In genomic region chr21:45823100-45823681, GRCh38 we compare ENCODE assay signal across 21 cellular contexts.
"Had no signal": no experiment of that assay in that cellular context is flagged by ENCODE, and none has a peak within 500 bp of the region (broad histone marks: within the 10 kb centered on the region; RNA-seq: fewer than 3 reads in every experiment).

No MANE protein-coding gene starts in this region.

- H3K27ac ChIP-seq: brain microvascular endothelial cell, thyroid gland had no signal

- H3K4me3 ChIP-seq: mucosa of descending colon, thyroid gland had no signal

- H3K9me3 Mint-ChIP-seq: activated naive CD4-positive, alpha-beta T cell treated with anti-CD3 and anti-CD28 coated beads, Interleukin-2, amount 50 U/mL, for 72 hours; activated T-helper 17 cell treated with anti-CD3 and anti-CD28 coated beads, Interleukin-2, amount 50 U/mL, for 72 hours; nephron progenitor cell; WTC11 had no signal

- DNase-seq: activated CD4-positive, alpha-beta T cell treated with anti-CD3 and anti-CD28 coated beads for 4 hours; brain microvascular endothelial cell; central memory CD4-positive, alpha-beta T cell; dermis blood vessel endothelial cell; effector memory CD4-positive, alpha-beta T cell; foreskin melanocyte; glutamatergic neuron; hippocampal formation; left ventricle myocardium superior; mesenchymal stem cell; mucosa of descending colon; nephron progenitor cell; stimulated activated CD4-positive, alpha-beta T cell treated with anti-CD3 and anti-CD28 coated beads, Interleukin-4, amount 100 ng/mL, for 1 hour; stimulated activated naive CD8-positive, alpha-beta T cell treated with anti-CD3 and anti-CD28 coated beads, Interleukin-15, Interleukin-2, amounts not matched to agents 100 U/mL and 50 U/mL, for 24 hours; T-helper 1 cell; T-helper 9 cell; thyroid gland had no signal

- H3K27me3 ChIP-seq: brain microvascular endothelial cell, thyroid gland had no signal

- H3K9me3 ChIP-seq: mucosa of descending colon, thyroid gland had no signal

- ATAC-seq: activated naive CD4-positive, alpha-beta T cell treated with anti-CD3 and anti-CD28 coated beads, Interleukin-2, amount 50 U/mL, for 72 hours; activated T-helper 17 cell treated with anti-CD3 and anti-CD28 coated beads, Interleukin-2, amount 50 U/mL, for 72 hours; mucosa of descending colon; sciatic nerve; stimulated activated naive CD8-positive, alpha-beta T cell treated with anti-CD3 and anti-CD28 coated beads, Interleukin-15, Interleukin-2, amounts not matched to agents 100 U/mL and 50 U/mL, for 24 hours had no signal

- H3K27ac Mint-ChIP-seq: activated T-helper 17 cell treated with anti-CD3 and anti-CD28 coated beads, Interleukin-2, amount 50 U/mL, for 72 hours; nephron progenitor cell; WTC11 had no signal

- H3K4me3 Mint-ChIP-seq: activated T-helper 17 cell treated with anti-CD3 and anti-CD28 coated beads, Interleukin-2, amount 50 U/mL, for 72 hours; nephron progenitor cell; WTC11 had no signal

- H3K36me3 Mint-ChIP-seq: WTC11 had no signal

- H3K36me3 ChIP-seq: brain microvascular endothelial cell, thyroid gland had no signal

- H3K4me1 ChIP-seq: thyroid gland had no signal
